Comparison of ENCODE assay signal across 8 cellular contexts in the genomic region with DNA sequence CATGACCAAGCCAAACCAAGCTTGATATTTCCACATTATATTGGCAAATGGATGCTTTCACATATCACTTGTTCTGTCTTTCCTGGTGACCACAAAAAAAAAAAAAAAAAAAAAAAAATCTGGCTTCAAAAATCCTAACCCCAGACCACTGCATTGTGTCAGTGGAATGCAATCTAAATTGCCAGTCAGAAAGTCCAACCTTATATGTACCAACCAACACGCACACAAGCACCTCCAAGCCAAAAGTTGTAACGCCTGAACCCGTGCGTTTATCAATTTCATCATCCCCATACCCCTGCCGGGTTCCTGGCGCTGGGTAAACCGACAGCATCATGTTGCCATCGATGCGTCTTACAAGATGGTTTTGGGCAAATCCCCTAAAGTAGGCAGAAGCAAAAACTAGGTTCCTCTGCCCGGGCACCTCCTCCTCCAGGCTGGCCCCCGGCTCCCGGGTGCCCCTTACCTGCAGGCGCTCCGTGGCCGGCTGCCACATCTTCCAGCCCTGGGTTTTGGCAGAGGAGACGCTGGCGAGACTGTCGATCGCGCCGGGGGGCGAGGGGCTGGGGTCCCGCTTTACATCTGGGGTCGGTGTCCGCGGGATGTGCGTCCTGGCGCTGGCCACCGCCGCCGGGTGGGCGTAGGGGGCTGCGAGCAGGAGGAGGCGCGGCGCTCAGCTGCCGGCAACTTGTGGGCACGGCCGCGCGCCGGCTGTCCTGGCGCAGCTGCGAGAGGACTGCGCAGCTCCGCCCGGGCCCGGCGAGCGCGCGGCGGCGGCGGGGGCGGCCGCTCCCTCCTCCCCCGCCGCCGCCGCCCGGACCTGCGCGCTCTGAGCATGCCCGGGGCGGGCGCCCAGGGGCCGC. TPM values are rescaled to one million over a fixed set of nuclear protein-coding genes. Genes with fewer than 3 reads are reported as not detected.
DNase-seq lines count a peak whose midpoint lies in the region; ATAC-seq and TF ChIP-seq lines count a peak whose summit lies in the region.

A gene with protein sequence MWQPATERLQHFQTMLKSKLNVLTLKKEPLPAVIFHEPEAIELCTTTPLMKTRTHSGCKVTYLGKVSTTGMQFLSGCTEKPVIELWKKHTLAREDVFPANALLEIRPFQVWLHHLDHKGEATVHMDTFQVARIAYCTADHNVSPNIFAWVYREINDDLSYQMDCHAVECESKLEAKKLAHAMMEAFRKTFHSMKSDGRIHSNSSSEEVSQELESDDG (minus strand): TSS at position 737 of the 860 bp plus-strand sequence. CDS start 244 bp downstream, at position 493.

- no peaks in the 10 kb centered on the region for H3K36me3 ChIP-seq in upper lobe of right lung
- H3K36me3 ChIP-seq in CD8-positive, alpha-beta memory T cell (ENCODE audit: insufficient read depth, low read length): no peaks in the 10 kb centered on the region

- peak; percentile 67 for DNase-seq in AG08395 (ENCODE audit: low spot score)
- peak; percentile 9 for DNase-seq in NCI-H1092 (lab: John Stamatoyannopoulos, UW)
- DNase-seq in lung microvascular endothelial cell (ENCODE audit: low read depth in 2 of 2): peak; percentile 27 to 38
- peak; percentile 79 for DNase-seq in upper lobe of right lung
- no peak for DNase-seq in CD8-positive, alpha-beta memory T cell
- no peak for DNase-seq in Kasumi-1 (lab: John Stamatoyannopoulos, UW)

- H3K27ac Mint-ChIP-seq in dendritic cell treated with granulocyte-macrophage colony-stimulating factor and Interleukin-4, amounts not matched to agents 40 ng/mL and 50 ng/mL, for 4 days: no peak within 1 kb of the TSS
- no peak within 1 kb of the TSS for H3K27ac Mint-ChIP-seq in CD8-positive, alpha-beta memory T cell

- no peaks in the 10 kb centered on the region for H3K9me3 ChIP-seq in upper lobe of right lung
- no peaks in the 10 kb centered on the region for H3K9me3 ChIP-seq in CD8-positive, alpha-beta memory T cell (ENCODE audit: low read length)

- H3K4me1 ChIP-seq in upper lobe of right lung: peaks cover 18% of the 10 kb centered on the region
- no peaks in the 10 kb centered on the region for H3K4me1 ChIP-seq in CD8-positive, alpha-beta memory T cell (ENCODE audit: insufficient read depth, low read length)

- H3K4me3 ChIP-seq in upper lobe of right lung: peak within 1 kb of the TSS; percentile 72
- H3K4me3 ChIP-seq in CD8-positive, alpha-beta memory T cell (ENCODE audit: low read length): no peak within 1 kb of the TSS

- peaks cover 55% of the 10 kb centered on the region for H3K4me1 Mint-ChIP-seq in dendritic cell treated with granulocyte-macrophage colony-stimulating factor and Interleukin-4, amounts not matched to agents 40 ng/mL and 50 ng/mL, for 4 days (ENCODE audit: low read depth)
- peaks cover 0 to 5% (median 0%) of the 10 kb centered on the region in 3 donors for H3K4me1 Mint-ChIP-seq in CD8-positive, alpha-beta memory T cell

- CTCF ChIA-PET in CD8-positive, alpha-beta memory T cell (lab: Charles Lee): no interaction called here

- POLR2A ChIA-PET in CD8-positive, alpha-beta memory T cell (lab: Charles Lee): no interaction called here

- peaks cover 53% of the 10 kb centered on the region for H3K27me3 Mint-ChIP-seq in dendritic cell treated with granulocyte-macrophage colony-stimulating factor and Interleukin-4, amounts not matched to agents 40 ng/mL and 50 ng/mL, for 4 days
- peaks cover 4 to 20% of the 10 kb centered on the region in 2 donors for H3K27me3 Mint-ChIP-seq in CD8-positive, alpha-beta memory T cell

- no peaks in the 10 kb centered on the region for H3K36me3 Mint-ChIP-seq in dendritic cell treated with granulocyte-macrophage colony-stimulating factor and Interleukin-4, amounts not matched to agents 40 ng/mL and 50 ng/mL, for 4 days (ENCODE audit: low read depth)
- H3K36me3 Mint-ChIP-seq in CD8-positive, alpha-beta memory T cell: no peaks in the 10 kb centered on the region

- ATAC-seq in upper lobe of right lung (peak; percentile 86), GM18868 (IDR thresholded peaks at IDR 0.05; ENCODE audit: unreplicated experiment) (no peak)

- no peaks in the 10 kb centered on the region for H3K27me3 ChIP-seq in upper lobe of right lung
- no peaks in the 10 kb centered on the region for H3K27me3 ChIP-seq in CD8-positive, alpha-beta memory T cell (ENCODE audit: insufficient read depth, low read length, poor library complexity, severe bottlenecking)

- no peak for TF ChIP-seq CTCF in upper lobe of right lung (IDR thresholded peaks at IDR 0.05)

- H3K9me3 Mint-ChIP-seq in dendritic cell treated with granulocyte-macrophage colony-stimulating factor and Interleukin-4, amounts not matched to agents 40 ng/mL and 50 ng/mL, for 4 days: no peaks in the 10 kb centered on the region
- peaks cover 0 to 10% (median 4%) of the 10 kb centered on the region in 5 donors for H3K9me3 Mint-ChIP-seq in CD8-positive, alpha-beta memory T cell

- intact Hi-C loops in dendritic cell treated with granulocyte-macrophage colony-stimulating factor and Interleukin-4, amounts not matched to agents 40 ng/mL and 50 ng/mL, for 4 days (cut with micrococcal nuclease): no loop called here
- intact Hi-C loops in upper lobe of right lung (cut with DNase I): no loop called here

- H3K4me3 Mint-ChIP-seq in dendritic cell treated with granulocyte-macrophage colony-stimulating factor and Interleukin-4, amounts not matched to agents 40 ng/mL and 50 ng/mL, for 4 days: peak within 1 kb of the TSS; percentile 78
- no peak within 1 kb of the TSS for H3K4me3 Mint-ChIP-seq in CD8-positive, alpha-beta memory T cell

- H3K27ac ChIP-seq in upper lobe of right lung: peak within 1 kb of the TSS; percentile 78
- H3K27ac ChIP-seq in CD8-positive, alpha-beta memory T cell (ENCODE audit: low read depth, low read length): no peak within 1 kb of the TSS

RNA-seq across cellular contexts. Expression of the gene that starts here (rescaled TPM):
- total RNA-seq in lung microvascular endothelial cell (under 0.01 and 0.20 TPM in 2 replicates), upper lobe of right lung (51.4 TPM)
- not detected for total RNA-seq in CD8-positive, alpha-beta memory T cell
- not detected for polyA plus RNA-seq in CD8-positive, alpha-beta memory T cell

Comparison
In these comparisons a context has a peak if more than half of its experiments do, and no peak if none do; other contexts are left out.
1. RNA of the gene that starts here (total RNA-seq): 51.4 TPM in upper lobe of right lung (single experiment); under 0.01 to 0.20 TPM in lung microvascular endothelial cell and not detected in CD8-positive, alpha-beta memory T cell; every median in the first group is over 10 times any median in the second.
2. Peak in DNase-seq in lung microvascular endothelial cell; RNA of the gene not detected or under 1 TPM.
3. DNase-seq: peak in AG08395 (single experiment), NCI-H1092 (single experiment) and upper lobe of right lung (single experiment); none in CD8-positive, alpha-beta memory T cell (0 of 5) and Kasumi-1 (0 of 2).